10 cellular contexts compared by ENCODE assay signal in genomic region chr22:45311033-45311531, GRCh38. TPM values are rescaled to one million over a fixed set of nuclear protein-coding genes. Genes with fewer than 3 reads are reported as not detected.
DNase-seq lines count a peak whose midpoint lies in the region; ATAC-seq and TF ChIP-seq lines count a peak whose summit lies in the region.
"Had no signal": no experiment of that assay in that cellular context is flagged by ENCODE, and none has a peak within 500 bp of the region (broad histone marks: within the 10 kb centered on the region; RNA-seq: fewer than 3 reads in every experiment).

No MANE protein-coding gene starts in this region.

- no peaks in the 10 kb centered on the region for H3K27me3 ChIP-seq in CD4-positive, alpha-beta T cell (ENCODE audit: control insufficient read depth, insufficient read depth, low read length)
- H3K27me3 ChIP-seq in OCI-LY3 (ENCODE audit: low read depth, low read length) (no peaks in the 10 kb centered on the region), osteoblast (ENCODE audit: insufficient read depth, low read length) (no peaks in the 10 kb centered on the region)

- H3K9ac ChIP-seq in OCI-LY3 (ENCODE audit: low read length) = peak overlapping the region; percentile 95

- H3K9me3 ChIP-seq in CD4-positive, alpha-beta T cell (ENCODE audit: control insufficient read depth, low read length) = no peaks in the 10 kb centered on the region
- H3K9me3 ChIP-seq in OCI-LY3 (ENCODE audit: insufficient read depth, low read length) (no peaks in the 10 kb centered on the region), osteoblast (ENCODE audit: low read depth, low read length) (no peaks in the 10 kb centered on the region)

- peaks cover 51% of the 10 kb centered on the region for H3K4me1 ChIP-seq in OCI-LY3 (ENCODE audit: low read length)
- peaks cover 16% of the 10 kb centered on the region for H3K4me1 ChIP-seq in osteoblast (ENCODE audit: insufficient read depth, low read length)

- H2AFZ ChIP-seq in OCI-LY3 (ENCODE audit: low read depth, low read length) = no peak overlapping the region
- no peak overlapping the region for H2AFZ ChIP-seq in osteoblast (ENCODE audit: low read length)

- H3K79me2 ChIP-seq in OCI-LY3 (ENCODE audit: low read length) (peaks cover 61% of the 10 kb centered on the region), osteoblast (ENCODE audit: insufficient read depth, low read length) (peaks cover 44% of the 10 kb centered on the region)

- ATAC-seq in CD4-positive, alpha-beta T cell (ENCODE audit: poor library complexity) = no peak
- no peak for ATAC-seq in GM21529 (IDR thresholded peaks at IDR 0.05; ENCODE audit: unreplicated experiment)
- ATAC-seq in HG02973 (IDR thresholded peaks at IDR 0.05; ENCODE audit: unreplicated experiment) = no peak
- ATAC-seq in GM21360 (IDR thresholded peaks at IDR 0.05; ENCODE audit: unreplicated experiment) = no peak
- ATAC-seq in HG02623 (IDR thresholded peaks at IDR 0.05; ENCODE audit: unreplicated experiment) = no peak

- H3K27me3 Mint-ChIP-seq in CD4-positive, alpha-beta T cell = no peaks in the 10 kb centered on the region
- H3K27me3 Mint-ChIP-seq in endothelial cell (ENCODE audit: unreplicated experiment) = peaks cover 14% of the 10 kb centered on the region

- POLR2A ChIA-PET in CD4-positive, alpha-beta T cell (lab: Charles Lee) = interaction anchor here (0.9 to 1.4 kb wide), 3 partner anchors 11 to 31 kb away, joined by 3 to 8 read pairs (median 3); no protein-coding TSS in a partner anchor

- intact Hi-C loops in CD4-positive, alpha-beta T cell (cut with DNase I, micrococcal nuclease) = loop anchor here in 1 of 2 experiments (5.0 to 10.0 kb wide), 2 partner anchors 149 to 744 kb away; partner anchors contain the start of gene NUP50

- no peak for TF ChIP-seq CTCF in CD4-positive, alpha-beta T cell (IDR thresholded peaks at IDR 0.05)
- TF ChIP-seq CTCF in OCI-LY3 (IDR thresholded peaks at IDR 0.05; ENCODE audit: low read depth, low read length) = no peak
- TF ChIP-seq CTCF in endothelial cell (IDR thresholded peaks at IDR 0.05; ENCODE audit: unreplicated experiment) = no peak
- no peak for TF ChIP-seq CTCF in osteoblast (IDR thresholded peaks at IDR 0.05; ENCODE audit: extremely low read depth, low read depth, low read length)

- peak overlapping the region; percentile 85 for H3K4me3 Mint-ChIP-seq in CD4-positive, alpha-beta T cell
- peak overlapping the region; percentile 89 for H3K4me3 Mint-ChIP-seq in endothelial cell (ENCODE audit: unreplicated experiment)

- peak overlapping the region; percentile 87 for H3K27ac ChIP-seq in CD4-positive, alpha-beta T cell (ENCODE audit: low read depth, low read length)
- H3K27ac ChIP-seq in OCI-LY3 (ENCODE audit: low read length) = no peak overlapping the region
- H3K27ac ChIP-seq in osteoblast (ENCODE audit: low read depth, low read length) = no peak overlapping the region

- H3K4me3 ChIP-seq in OCI-LY3 (ENCODE audit: low read length) = peak overlapping the region; percentile 87
- peak overlapping the region; percentile 88 for H3K4me3 ChIP-seq in osteoblast (ENCODE audit: insufficient read depth, low read length)

- no peaks in the 10 kb centered on the region for H3K9me3 Mint-ChIP-seq in CD4-positive, alpha-beta T cell
- H3K9me3 Mint-ChIP-seq in endothelial cell (ENCODE audit: unreplicated experiment) = no peaks in the 10 kb centered on the region

- DNase-seq in CD4-positive, alpha-beta T cell = no peak
- DNase-seq in endothelial cell (ENCODE audit: low spot score) (no peak), osteoblast (ENCODE audit: insufficient read length, low spot score, missing footprints) (peak; percentile 69)
- DNase-seq: amygdala, NCI-H187 treated with DMSO at 0.1 percent for 48 hours had no signal

- H3K36me3 Mint-ChIP-seq in CD4-positive, alpha-beta T cell (ENCODE audit: low read depth) = peaks cover 24% of the 10 kb centered on the region
- H3K36me3 Mint-ChIP-seq in endothelial cell (ENCODE audit: low read depth, unreplicated experiment) = peaks cover 3% of the 10 kb centered on the region

- CTCF ChIA-PET in CD4-positive, alpha-beta T cell (lab: Charles Lee) = no interaction called here

- H4K20me1 ChIP-seq in OCI-LY3 (ENCODE audit: insufficient read depth, low read length) = peaks cover 19% of the 10 kb centered on the region
- H4K20me1 ChIP-seq in osteoblast (ENCODE audit: insufficient read depth, low read length) = peaks cover 16% of the 10 kb centered on the region

- peaks cover 64% of the 10 kb centered on the region for H3K4me1 Mint-ChIP-seq in CD4-positive, alpha-beta T cell (ENCODE audit: low read depth)
- H3K4me1 Mint-ChIP-seq in endothelial cell (ENCODE audit: unreplicated experiment) = peaks cover 39% of the 10 kb centered on the region

- H3K36me3 ChIP-seq in OCI-LY3 (replicated peaks; ENCODE audit: low read depth, low read length) = peaks cover 14% of the 10 kb centered on the region
- peaks cover 3% of the 10 kb centered on the region for H3K36me3 ChIP-seq in osteoblast (ENCODE audit: insufficient read depth, low read length)

- peak overlapping the region; percentile 95 for H3K27ac Mint-ChIP-seq in CD4-positive, alpha-beta T cell
- H3K27ac Mint-ChIP-seq in endothelial cell (ENCODE audit: unreplicated experiment) = peak overlapping the region; percentile 62

- H3K4me2 ChIP-seq in OCI-LY3 (ENCODE audit: low read length) (peak overlapping the region; percentile 96), osteoblast (ENCODE audit: insufficient read depth, low read length) (peak overlapping the region; percentile 93)

RNA-seq across cellular contexts. Expression of gene FAM118A, which starts 1.3 kb away (rescaled TPM):
- 100 to 1,000 TPM; 159 to 161 TPM for total RNA-seq in CD4-positive, alpha-beta T cell
- 26.6 TPM for total RNA-seq in endothelial cell (ENCODE audit: unreplicated experiment)
- total RNA-seq in osteoblast = 21.7 and 23.9 TPM in 2 replicates

RNA-seq across cellular contexts. Expression of gene UPK3A, which starts 26.3 kb away (rescaled TPM):
- total RNA-seq in CD4-positive, alpha-beta T cell = not detected
- total RNA-seq in endothelial cell (ENCODE audit: unreplicated experiment) (not detected), osteoblast (not detected in 2 replicates)
